ENCODE assay signal across 22 cellular contexts in genomic region chr15:88738796-88739195, GRCh38.
"Had no signal": no experiment of that assay in that cellular context is flagged by ENCODE, and none has a peak within 500 bp of the region (broad histone marks: within the 10 kb centered on the region; RNA-seq: fewer than 3 reads in every experiment).

No MANE protein-coding gene starts in this region.

- H3K4me3 Mint-ChIP-seq: activated CD8-positive, alpha-beta T cell treated with anti-CD3 and anti-CD28 coated beads for 36 hours; activated naive CD8-positive, alpha-beta T cell treated with anti-CD3 and anti-CD28 coated beads for 36 hours; brain; naive thymus-derived CD8-positive, alpha-beta T cell; stimulated activated naive B cell treated with anti-CD40 and anti-IgM and Interleukin-4, amounts not matched to agents 10 μg/mL and 1 μg/mL and 100 μg/mL, for 72 hours; WTC11 had no signal

- H3K9me3 ChIP-seq: neutrophil, tibial nerve had no signal

- H3K79me2 ChIP-seq: hepatocyte had no signal

- H3K4me2 ChIP-seq: hepatocyte had no signal

- ATAC-seq: activated CD8-positive, alpha-beta T cell treated with anti-CD3 and anti-CD28 coated beads for 36 hours; left lobe of liver; naive thymus-derived CD8-positive, alpha-beta T cell; stimulated activated naive B cell treated with anti-CD40 and anti-IgM and Interleukin-4, amounts not matched to agents 10 μg/mL and 1 μg/mL and 100 μg/mL, for 72 hours; WTC11 had no signal

- H3K4me1 Mint-ChIP-seq: activated naive CD8-positive, alpha-beta T cell treated with anti-CD3 and anti-CD28 coated beads for 36 hours; brain; naive thymus-derived CD8-positive, alpha-beta T cell; stimulated activated naive B cell treated with anti-CD40 and anti-IgM and Interleukin-4, amounts not matched to agents 10 μg/mL and 1 μg/mL and 100 μg/mL, for 72 hours; WTC11 had no signal

- H3K27me3 ChIP-seq: hepatocyte, tibial nerve had no signal

- H3K4me3 ChIP-seq: hepatocyte, skin epidermis, tibial nerve had no signal

- H3K27ac ChIP-seq: hepatocyte, neutrophil, skin epidermis, tibial nerve had no signal

- H3K27ac Mint-ChIP-seq: activated CD8-positive, alpha-beta T cell treated with anti-CD3 and anti-CD28 coated beads for 36 hours; activated naive CD8-positive, alpha-beta T cell treated with anti-CD3 and anti-CD28 coated beads for 36 hours; brain; naive thymus-derived CD8-positive, alpha-beta T cell; stimulated activated naive B cell treated with anti-CD40 and anti-IgM and Interleukin-4, amounts not matched to agents 10 μg/mL and 1 μg/mL and 100 μg/mL, for 72 hours; WTC11 had no signal

- DNase-seq: activated CD4-positive, alpha-beta T cell treated with anti-CD3 and anti-CD28 coated beads for 48 hours; activated CD8-positive, alpha-beta memory T cell treated with anti-CD3 and anti-CD28 coated beads, Interleukin-2, amount 50 U/mL, for 4 hours; activated CD8-positive, alpha-beta T cell treated with anti-CD3 and anti-CD28 coated beads for 36 hours; activated effector memory CD4-positive, alpha-beta T cell treated with anti-CD3 and anti-CD28 coated beads, Interleukin-2, amount 50 U/mL, for 16 hours; activated naive CD8-positive, alpha-beta T cell treated with anti-CD3 and anti-CD28 coated beads for 36 hours; activated T-cell treated with anti-CD3 and anti-CD28 coated beads, Interleukin-2, amount 50 U/mL, for 48 hours; amygdala; effector memory CD4-positive, alpha-beta T cell; mammary epithelial cell; naive thymus-derived CD8-positive, alpha-beta T cell; posterior cingulate gyrus; stimulated activated CD4-positive, alpha-beta T cell treated with anti-CD3 and anti-CD28 coated beads, Interleukin-15, amount 100 ng/mL, for 24 hours; stimulated activated CD4-positive, alpha-beta T cell treated with anti-CD3 and anti-CD28 coated beads, Interleukin-4, amount 100 ng/mL, for 1 hour; stimulated activated naive B cell treated with anti-CD40 and anti-IgM and Interleukin-4, amounts not matched to agents 10 μg/mL and 1 μg/mL and 100 μg/mL, for 72 hours; T-helper 2 cell had no signal

- H3K36me3 Mint-ChIP-seq: activated naive CD8-positive, alpha-beta T cell treated with anti-CD3 and anti-CD28 coated beads for 36 hours; brain; WTC11 had no signal

- H2AFZ ChIP-seq: hepatocyte had no signal

- H3K9me3 Mint-ChIP-seq: activated CD8-positive, alpha-beta T cell treated with anti-CD3 and anti-CD28 coated beads for 36 hours; activated naive CD8-positive, alpha-beta T cell treated with anti-CD3 and anti-CD28 coated beads for 36 hours; stimulated activated naive B cell treated with anti-CD40 and anti-IgM and Interleukin-4, amounts not matched to agents 10 μg/mL and 1 μg/mL and 100 μg/mL, for 72 hours had no signal

- H3K36me3 ChIP-seq: neutrophil, tibial nerve had no signal
